ENCODE assay signal across 17 cellular contexts in genomic region chrY:7944135-7944534, GRCh38.
DNase-seq lines count a peak whose midpoint lies in the region; ATAC-seq lines count a peak whose summit lies in the region.
"Had no signal": no experiment of that assay in that cellular context is flagged by ENCODE, and none has a peak within 500 bp of the region (broad histone marks: within the 10 kb centered on the region; RNA-seq: fewer than 3 reads in every experiment).

No MANE protein-coding gene starts in this region.

- DNase-seq in GM03348 (ENCODE audit: low spot score) (peak; percentile 1), SKM-1 (lab: John Stamatoyannopoulos, UW; ENCODE audit: unreplicated experiment) (peak; percentile 17), fibroblast of gingiva (ENCODE audit: low read depth) (peak; percentile 62), left lobe of liver (ENCODE audit: low spot score) (no peak), HT-29 (ENCODE audit: low spot score) (no peak), hepatic stellate cell (ENCODE audit: low spot score) (no peak), NCI-H226 (no peak), NK-92 (lab: John Stamatoyannopoulos, UW; ENCODE audit: unreplicated experiment) (no peak)
- DNase-seq: ACHN; CD4-positive, alpha-beta memory T cell; DMS153; DMS79; GF-D8; HCEC 1CT; IMR-90 had no signal

- ATAC-seq in left lobe of liver = peak; percentile 84
- ATAC-seq: GM12878, K562 had no signal

Comparison
In these comparisons a context has a peak if more than half of its experiments do, and no peak if none do; other contexts are left out.
1. DNase-seq: peak in GM03348 (single experiment), SKM-1 (single experiment) and fibroblast of gingiva (single experiment); none in left lobe of liver (single experiment), HT-29 (single experiment), hepatic stellate cell (single experiment), NCI-H226 (single experiment) and NK-92 (single experiment).